In genomic region chr3:194585880-194586281, GRCh38 we compare ENCODE assay signal across 15 cellular contexts. TPM values are rescaled to one million over a fixed set of nuclear protein-coding genes. Genes with fewer than 3 reads are reported as not detected.
A peak's percentile ranks its signal among the peaks of the same experiment; 100 is the strongest.
DNase-seq lines count a peak whose midpoint lies in the region; ATAC-seq and TF ChIP-seq lines count a peak whose summit lies in the region.
"Had no signal": no experiment of that assay in that cellular context is flagged by ENCODE, and none has a peak within 500 bp of the region (broad histone marks: within the 10 kb centered on the region; RNA-seq: fewer than 3 reads in every experiment).

No MANE protein-coding gene starts in this region.

- in situ Hi-C loops in mammary epithelial cell (cut with MboI; ENCODE audit: low sequenced_read_pairs in 2 of 2) = loop anchor here in 1 of 2 donors (5.0 kb wide), 1 partner anchor 104 kb away; no protein-coding TSS in a partner anchor

- H3K27ac Mint-ChIP-seq in MCF 10A (ENCODE audit: low read depth, unreplicated experiment) (no peak overlapping the region), type B pancreatic cell (peak overlapping the region; percentile 19)
- peak overlapping the region in 4 of 9 donors; percentile 16 to 71 (median 50) for H3K27ac Mint-ChIP-seq in naive thymus-derived CD4-positive, alpha-beta T cell
- H3K27ac Mint-ChIP-seq: activated B cell treated with CpG ODN at 0.5 μM for 24 hours had no signal

- no peak for ATAC-seq in naive thymus-derived CD4-positive, alpha-beta T cell
- no peak for ATAC-seq in HG02678 (IDR thresholded peaks at IDR 0.05; ENCODE audit: unreplicated experiment)
- ATAC-seq: heart right ventricle had no signal

- no peaks in the 10 kb centered on the region for H3K27me3 Mint-ChIP-seq in MCF 10A (ENCODE audit: insufficient read depth, unreplicated experiment)
- no peaks in the 10 kb centered on the region for H3K27me3 Mint-ChIP-seq in naive thymus-derived CD4-positive, alpha-beta T cell
- no peaks in the 10 kb centered on the region for H3K27me3 Mint-ChIP-seq in type B pancreatic cell
- H3K27me3 Mint-ChIP-seq: activated B cell treated with CpG ODN at 0.5 μM for 24 hours had no signal

- H3K79me2 ChIP-seq in mammary epithelial cell (ENCODE audit: insufficient read depth, low read length) = peaks cover 14% of the 10 kb centered on the region

- H3K4me3 ChIP-seq in mammary epithelial cell (replicated peaks in 1 of 3; ENCODE audit: insufficient read depth in 1 of 3, low read depth in 2 of 3, low read length in 3 of 3) (no peak overlapping the region), ascending aorta (no peak overlapping the region)
- no peak overlapping the region for H3K4me3 ChIP-seq in naive thymus-derived CD4-positive, alpha-beta T cell (ENCODE audit: low read length)
- H3K4me3 ChIP-seq: coronary artery, heart right ventricle had no signal

- H3K4me1 ChIP-seq in mammary epithelial cell (ENCODE audit: insufficient read depth, low read length) (peaks cover 5% of the 10 kb centered on the region), ascending aorta (peaks cover 8 to 34% of the 10 kb centered on the region in 2 donors)
- peaks cover 8 to 11% of the 10 kb centered on the region in 2 donors for H3K4me1 ChIP-seq in naive thymus-derived CD4-positive, alpha-beta T cell (ENCODE audit: control insufficient read depth in 2 of 2, insufficient read depth in 2 of 2, low read length in 2 of 2)

- CTCF ChIA-PET in MCF 10A (lab: Yijun Ruan, JAX) (interaction anchor here (1.0 to 2.6 kb wide), 4 partner anchors 7 to 113 kb away, joined by 5 to 14 read pairs (median 7); no protein-coding TSS in a partner anchor), mammary epithelial cell (lab: Charles Lee; ENCODE audit: low non-redundant PET) (no interaction called here)
- CTCF ChIA-PET in naive thymus-derived CD4-positive, alpha-beta T cell (lab: Charles Lee) = interaction anchor here (1.0 kb wide), 1 partner anchor 9 kb away, joined by 3 read pairs; no protein-coding TSS in a partner anchor

- H3K36me3 ChIP-seq in mammary epithelial cell (ENCODE audit: insufficient read depth, low read length) (no peaks in the 10 kb centered on the region), ascending aorta (no peaks in the 10 kb centered on the region)
- no peaks in the 10 kb centered on the region for H3K36me3 ChIP-seq in naive thymus-derived CD4-positive, alpha-beta T cell (ENCODE audit: control insufficient read depth in 2 of 3, insufficient read depth in 3 of 3, low read length in 3 of 3)

- no peaks in the 10 kb centered on the region for H3K9me3 ChIP-seq in mammary epithelial cell (replicated peaks; ENCODE audit: insufficient read depth, low read length)
- H3K9me3 ChIP-seq in ascending aorta = no peaks in the 10 kb centered on the region
- peaks cover 0 to 10% (median 0%) of the 10 kb centered on the region in 3 experiments for H3K9me3 ChIP-seq in naive thymus-derived CD4-positive, alpha-beta T cell (ENCODE audit: control insufficient read depth in 2 of 3, low read length in 3 of 3)
- H3K9me3 ChIP-seq: heart right ventricle had no signal

- H3K4me1 Mint-ChIP-seq in MCF 10A (ENCODE audit: insufficient read depth, unreplicated experiment) (peaks cover 20% of the 10 kb centered on the region), type B pancreatic cell (ENCODE audit: unreplicated experiment) (peaks cover 21% of the 10 kb centered on the region)
- peaks cover 8 to 30% (median 12%) of the 10 kb centered on the region in 7 donors for H3K4me1 Mint-ChIP-seq in naive thymus-derived CD4-positive, alpha-beta T cell

- no peak overlapping the region for H2AFZ ChIP-seq in mammary epithelial cell (ENCODE audit: low read depth, low read length)

- dilution Hi-C loops in mammary epithelial cell (cut with HindIII; ENCODE audit: low sequenced_read_pairs) = loop anchor here (5.0 kb wide), 1 partner anchor 99 kb away; the partner anchor contains the start of gene ATP13A3

- no peak overlapping the region for H3K4me2 ChIP-seq in mammary epithelial cell (ENCODE audit: insufficient read depth, low read depth, low read length)

- no peak overlapping the region for H3K9ac ChIP-seq in mammary epithelial cell (ENCODE audit: insufficient read depth, low read length)

- 42% methylated on average over 5 of the region's 5 CpGs for WGBS in mammary epithelial cell (ENCODE audit: low coverage, missing lambda C conversion rate)

- H4K20me1 ChIP-seq in mammary epithelial cell (ENCODE audit: insufficient read depth, low read length) = no peaks in the 10 kb centered on the region

- no peak overlapping the region for H3K27ac ChIP-seq in mammary epithelial cell (ENCODE audit: insufficient read depth, low read depth, low read length)
- H3K27ac ChIP-seq in ascending aorta = peak overlapping the region; percentile 85 to 96
- no peak overlapping the region for H3K27ac ChIP-seq in naive thymus-derived CD4-positive, alpha-beta T cell (ENCODE audit: low read depth, low read length)

- POLR2A ChIA-PET in MCF 10A (lab: Yijun Ruan, JAX) = no interaction called here
- POLR2A ChIA-PET in naive thymus-derived CD4-positive, alpha-beta T cell (lab: Charles Lee) = interaction anchor here (1.2 kb wide), 1 partner anchor 189 kb away, joined by 3 read pairs; no protein-coding TSS in a partner anchor

- no peak for DNase-seq in MCF 10A (ENCODE audit: unreplicated experiment)
- DNase-seq in mammary epithelial cell = no peak
- DNase-seq in ascending aorta (ENCODE audit: low spot score in 2 of 2) = no peak
- no peak for DNase-seq in naive thymus-derived CD4-positive, alpha-beta T cell
- DNase-seq in type B pancreatic cell (ENCODE audit: extremely low spot score, unreplicated experiment) = no peak
- DNase-seq in NOMO-1 treated with dmso at 0.1 percent for 144 hours (lab: John Stamatoyannopoulos, UW; ENCODE audit: unreplicated experiment) = no peak
- DNase-seq in kidney glomerular epithelial cell (lab: John Stamatoyannopoulos, UW) = no peak
- DNase-seq: activated B cell treated with CpG ODN at 0.5 μM for 24 hours; heart right ventricle; NCI-H2029 treated with DMSO at 0.1 percent for 48 hours; NCI-H82; RPMI8226; stimulated activated CD4-positive, alpha-beta T cell treated with anti-CD3 and anti-CD28 coated beads, Interleukin-15, amount 100 ng/mL, for 24 hours had no signal

- peaks cover 7% of the 10 kb centered on the region for H3K36me3 Mint-ChIP-seq in MCF 10A (ENCODE audit: insufficient read depth, unreplicated experiment)
- H3K36me3 Mint-ChIP-seq in naive thymus-derived CD4-positive, alpha-beta T cell = peaks cover 7 to 28% (median 15%) of the 10 kb centered on the region in 5 donors
- H3K36me3 Mint-ChIP-seq in type B pancreatic cell = peaks cover 5% of the 10 kb centered on the region

- intact Hi-C loops in MCF 10A (cut with micrococcal nuclease) (no loop called here), mammary epithelial cell (cut with micrococcal nuclease) (no loop called here), ascending aorta (cut with DNase I) (loop anchor here (2.0 kb wide), 2 partner anchors 99 to 449 kb away; partner anchors contain the start of genes ATP13A3 and HES1)
- intact Hi-C loops in naive thymus-derived CD4-positive, alpha-beta T cell (cut with micrococcal nuclease) = loop anchor here in 1 of 2 donors (1.0 to 10.0 kb wide), 3 partner anchors 8 to 451 kb away; partner anchors contain the start of genes HES1 and TMEM44

- H3K27me3 ChIP-seq in mammary epithelial cell (ENCODE audit: insufficient read depth, low read length) (no peaks in the 10 kb centered on the region), ascending aorta (no peaks in the 10 kb centered on the region)
- H3K27me3 ChIP-seq in naive thymus-derived CD4-positive, alpha-beta T cell (ENCODE audit: control insufficient read depth in 2 of 2, insufficient read depth in 2 of 2, low read length in 2 of 2) = no peaks in the 10 kb centered on the region
- H3K27me3 ChIP-seq: heart right ventricle had no signal

- no TSS peak for BruUV-seq in MCF 10A (replicated peaks; lab: Mats Ljungman, UMichigan)
- BruUV-seq in mammary epithelial cell (replicated peaks; lab: Mats Ljungman, UMichigan) = no TSS peak

- TF ChIP-seq CTCF in MCF 10A (IDR thresholded peaks at IDR 0.05; ENCODE audit: unreplicated experiment) (no peak), mammary epithelial cell (conservative IDR thresholded peaks at IDR 0.05 in 1 of 2, IDR thresholded peaks at IDR 0.05 in 1 of 2; ENCODE audit: extremely low read depth in 1 of 2, insufficient read depth in 1 of 2, low read depth in 1 of 2, low read length in 2 of 2) (no peak), ascending aorta (IDR thresholded peaks at IDR 0.05) (no peak), type B pancreatic cell (conservative IDR thresholded peaks at IDR 0.05) (no peak)

- H3K4me3 Mint-ChIP-seq in MCF 10A (ENCODE audit: unreplicated experiment) (peak overlapping the region; percentile 96), type B pancreatic cell (peak overlapping the region; percentile 98)
- peak overlapping the region in 7 of 10 donors; percentile 1 to 67 (median 32) for H3K4me3 Mint-ChIP-seq in naive thymus-derived CD4-positive, alpha-beta T cell

- H3K9me3 Mint-ChIP-seq in MCF 10A (ENCODE audit: unreplicated experiment) (no peaks in the 10 kb centered on the region), type B pancreatic cell (no peaks in the 10 kb centered on the region)
- peaks cover 2 to 46% (median 15%) of the 10 kb centered on the region in 11 donors for H3K9me3 Mint-ChIP-seq in naive thymus-derived CD4-positive, alpha-beta T cell

RNA-seq across cellular contexts. Expression of gene TMEM44, which starts 47.3 kb away (rescaled TPM):
- 8.3 and 13.2 TPM in 2 replicates for total RNA-seq in MCF 10A (2022)
- 10 to 100 TPM; 12.0 to 21.1 TPM for total RNA-seq in mammary epithelial cell
- polyA plus RNA-seq in mammary epithelial cell = 14.0 TPM
- polyA minus RNA-seq in mammary epithelial cell = 14.6 TPM
- 2.6 TPM for total RNA-seq in ascending aorta
- 1 to 10 TPM in 4 of 5 experiments, under 1 TPM in 1; 0.86 to 2.6 (median 1.4) TPM for total RNA-seq in naive thymus-derived CD4-positive, alpha-beta T cell
- polyA plus RNA-seq in naive thymus-derived CD4-positive, alpha-beta T cell = under 1 TPM; 0.33 to 0.37 TPM
- 7.9 and 22.8 TPM in 2 replicates for total RNA-seq in type B pancreatic cell (ENCODE audit: low replicate concordance)

Comparison
In these comparisons a context has a peak if more than half of its experiments do, and no peak if none do; other contexts are left out.
1. H3K4me3 Mint-ChIP-seq: peak in every context shown above with its lines; median percentile 98 in type B pancreatic cell; 96 in MCF 10A; 32 in naive thymus-derived CD4-positive, alpha-beta T cell.
2. H3K27ac ChIP-seq: peak in ascending aorta (2 of 2); none in mammary epithelial cell (single experiment) and naive thymus-derived CD4-positive, alpha-beta T cell (single experiment).